ENCODE assay signal across 14 cellular contexts in the genomic region with DNA sequence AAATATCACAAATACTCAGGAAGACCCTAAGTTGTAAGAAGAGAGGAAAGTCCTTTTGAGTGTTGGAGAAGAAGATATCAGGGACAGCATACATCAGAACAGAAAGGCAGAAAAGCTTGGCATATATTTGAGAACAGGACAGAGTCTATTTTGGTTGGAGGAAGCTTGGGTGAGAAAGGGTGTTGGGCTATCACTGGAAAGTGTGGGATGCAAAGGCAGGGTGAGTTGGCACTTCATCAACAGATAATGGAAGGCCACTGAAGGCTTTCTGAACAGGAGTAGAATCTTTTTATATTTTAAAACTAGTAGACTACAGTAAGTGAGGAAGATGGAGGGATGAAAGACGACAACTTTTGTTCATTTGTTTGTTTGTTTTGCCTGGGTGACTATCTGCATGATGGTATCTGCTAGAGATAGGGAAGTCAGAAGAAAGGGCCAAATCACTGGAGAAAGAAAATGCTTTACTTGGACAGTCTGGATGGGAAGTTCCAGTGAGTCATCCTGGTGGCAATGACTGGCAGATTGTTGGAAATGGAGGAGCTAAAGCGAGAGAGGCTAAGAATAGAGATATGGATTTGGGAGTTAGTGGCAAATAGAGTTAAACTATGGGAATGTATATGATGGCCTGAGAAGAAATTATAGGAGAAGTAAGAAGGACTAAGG. TPM values are rescaled to one million over a fixed set of nuclear protein-coding genes. Genes with fewer than 3 reads are reported as not detected.
DNase-seq lines count a peak whose midpoint lies in the region; ATAC-seq and TF ChIP-seq lines count a peak whose summit lies in the region.
"Had no signal": no experiment of that assay in that cellular context is flagged by ENCODE, and none has a peak within 500 bp of the region (broad histone marks: within the 10 kb centered on the region; RNA-seq: fewer than 3 reads in every experiment).

No MANE protein-coding gene starts in this region.

- ATAC-seq in left cardiac atrium (peak; percentile 35 to 81), Right ventricle myocardium superior (ENCODE audit: poor library complexity) (no peak), T-helper 17 cell (no peak), upper lobe of right lung (peak; percentile 28), GM18502 (IDR thresholded peaks at IDR 0.05; ENCODE audit: poor library complexity, unreplicated experiment) (no peak)

- H3K27me3 Mint-ChIP-seq in T-helper 17 cell, result no peaks in the 10 kb centered on the region

- H3K4me3 Mint-ChIP-seq in T-helper 17 cell, result no peak overlapping the region

- H3K4me3 ChIP-seq in foreskin fibroblast (ENCODE audit: low read depth in 1 of 2, low read length in 2 of 2) (no peak overlapping the region), upper lobe of right lung (no peak overlapping the region)

- peaks cover 22% of the 10 kb centered on the region for H3K4me1 ChIP-seq in upper lobe of right lung

- H3K27ac ChIP-seq in upper lobe of right lung, result no peak overlapping the region
- H3K27ac ChIP-seq: HL-60 had no signal

- no peaks in the 10 kb centered on the region for H3K27me3 ChIP-seq in upper lobe of right lung

- TF ChIP-seq CTCF in foreskin fibroblast (IDR thresholded peaks at IDR 0.05; ENCODE audit: low read depth, low read length) (no peak), upper lobe of right lung (IDR thresholded peaks at IDR 0.05) (no peak)

- DNase-seq in left cardiac atrium (no peak), Right ventricle myocardium superior (no peak), T-helper 17 cell (no peak), foreskin fibroblast (peak; percentile 37 to 66), upper lobe of right lung (no peak), NCI-H446 (lab: John Stamatoyannopoulos, UW) (no peak), NCI-H2081 treated with DMSO at 0.1 percent for 48 hours (lab: John Stamatoyannopoulos, UW) (no peak)
- DNase-seq: activated CD4-positive, alpha-beta T cell treated with anti-CD3 and anti-CD28 coated beads for 48 hours; GDM1; NCI-H2171 treated with DMSO at 0.1 percent for 48 hours; stimulated activated CD8-positive, alpha-beta memory T cell treated with anti-CD3 and anti-CD28 coated beads, Interleukin-4, amount 100 ng/mL, for 48 hours had no signal

- peaks cover 42% of the 10 kb centered on the region for H3K4me1 Mint-ChIP-seq in T-helper 17 cell

- H3K36me3 ChIP-seq in upper lobe of right lung, result no peaks in the 10 kb centered on the region

- H3K9me3 ChIP-seq in T-helper 17 cell (ENCODE audit: control insufficient read depth, low read length, poor library complexity, severe bottlenecking) (no peaks in the 10 kb centered on the region), upper lobe of right lung (no peaks in the 10 kb centered on the region)

- H3K27ac Mint-ChIP-seq in T-helper 17 cell, result peak overlapping the region; percentile 0
- H3K27ac Mint-ChIP-seq: progenitor cell of endocrine pancreas had no signal

- intact Hi-C loops in left cardiac atrium (cut with DNase I), result loop anchor here in 1 of 2 donors (5.0 kb wide), 1 partner anchor 32 kb away; the partner anchor contains the start of gene KCNA3
- intact Hi-C loops in Right ventricle myocardium superior (cut with DNase I), result no loop called here
- intact Hi-C loops in upper lobe of right lung (cut with DNase I), result no loop called here

- H3K36me3 Mint-ChIP-seq in T-helper 17 cell (ENCODE audit: low read depth), result peaks cover 2% of the 10 kb centered on the region

RNA-seq across cellular contexts. Expression of gene KCNA2, which starts 33.7 kb away (rescaled TPM):
- 1 to 10 TPM in 1 of 2 donors, under 1 TPM in 1; 0.60 to 1.8 TPM for total RNA-seq in left cardiac atrium
- total RNA-seq in Right ventricle myocardium superior, result 0.70 TPM
- 1 to 10 TPM; 3.1 to 3.9 TPM for total RNA-seq in T-helper 17 cell
- 0.64 TPM for total RNA-seq in upper lobe of right lung

RNA-seq across cellular contexts. Expression of gene KCNA3, which starts 34.9 kb away (rescaled TPM):
- 1 to 10 TPM; 2.0 to 2.7 TPM for total RNA-seq in left cardiac atrium
- total RNA-seq in Right ventricle myocardium superior, result 0.24 TPM
- 100 to 1,000 TPM; 114 to 115 TPM for total RNA-seq in T-helper 17 cell
- 8.9 TPM for total RNA-seq in upper lobe of right lung

Comparison
In these comparisons a context has a peak if more than half of its experiments do, and no peak if none do; other contexts are left out.
1. ATAC-seq: peak in left cardiac atrium (2 of 2) and upper lobe of right lung (single experiment); none in Right ventricle myocardium superior (single experiment), T-helper 17 cell (single experiment) and GM18502 (single experiment).
2. DNase-seq: peak in foreskin fibroblast (2 of 2); none in left cardiac atrium (single experiment), Right ventricle myocardium superior (single experiment), T-helper 17 cell (0 of 3), upper lobe of right lung (single experiment), NCI-H446 (0 of 2) and NCI-H2081 treated with DMSO at 0.1 percent for 48 hours (single experiment).
3. RNA of gene KCNA3, which starts 34.9 kb away (total RNA-seq): 114 to 115 TPM in T-helper 17 cell; 8.9 TPM in upper lobe of right lung (single experiment), 2.0 to 2.7 TPM in left cardiac atrium and 0.24 TPM in Right ventricle myocardium superior (single experiment); every median in the first group is over 10 times any median in the second.